ENCODE assay signal across 27 cellular contexts in the genomic region with DNA sequence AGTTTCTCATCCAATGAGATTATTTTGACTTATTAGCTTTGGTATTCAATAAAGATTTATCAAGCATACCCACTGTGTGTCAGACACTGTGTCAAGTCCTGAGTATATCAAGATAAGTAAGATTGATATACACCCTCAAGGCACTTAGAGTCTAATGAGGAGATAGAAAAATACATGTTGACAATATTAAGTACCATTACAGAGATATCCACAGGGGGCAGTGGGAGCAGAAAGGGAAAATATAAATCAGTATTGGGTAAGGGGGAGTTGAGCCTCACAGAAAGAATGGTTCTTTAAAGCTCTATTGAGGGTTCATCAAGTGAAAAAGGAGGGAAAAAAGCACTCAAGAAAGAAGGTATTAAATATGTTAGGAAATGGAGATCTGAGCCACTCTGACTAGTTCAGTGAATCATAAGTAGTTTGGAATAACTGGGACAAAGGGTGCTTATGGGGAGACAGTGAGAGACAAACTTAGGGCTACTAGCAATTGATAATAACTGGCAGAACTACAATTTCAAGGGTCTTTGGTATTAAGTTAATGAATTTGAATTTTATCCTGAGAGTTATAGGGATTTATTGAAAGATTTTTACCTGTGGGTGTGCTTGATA. TPM values are rescaled to one million over a fixed set of nuclear protein-coding genes. Genes with fewer than 3 reads are reported as not detected.
A peak's percentile ranks its signal among the peaks of the same experiment; 100 is the strongest.
DNase-seq lines count a peak whose midpoint lies in the region; ATAC-seq and TF ChIP-seq lines count a peak whose summit lies in the region.
"Had no signal": no experiment of that assay in that cellular context is flagged by ENCODE, and none has a peak within 500 bp of the region (broad histone marks: within the 10 kb centered on the region; RNA-seq: fewer than 3 reads in every experiment).

No MANE protein-coding gene starts in this region.

- RAD21 ChIA-PET in HCT116 (lab: Charles Lee; ENCODE audit: low non-redundant PET in 1 of 2, low total read pairs in 2 of 2, uncharacterized antibody in 2 of 2, unreplicated experiment in 2 of 2), result no interaction called here

- H3K27ac ChIP-seq in HCT116 (ENCODE audit: low read depth, low read length) (no peak overlapping the region), upper lobe of left lung (no peak overlapping the region), hepatocyte (no peak overlapping the region)
- H3K27ac ChIP-seq: adrenal gland, BLaER1, brain microvascular endothelial cell, coronary artery, prostate gland, SK-N-MC, skin epidermis, transverse colon had no signal

- TF ChIP-seq CTCF in HCT116 (IDR thresholded peaks at IDR 0.05 in 2 of 3, conservative IDR thresholded peaks at IDR 0.05 in 1 of 3; ENCODE audit: borderline replicate concordance in 1 of 3, insufficient read depth in 1 of 3, low read depth in 2 of 3, low read length in 2 of 3) (peak in 2 of 3 experiments; percentile 9 to 29; a peak in 1 of 6 replicates), cardiac fibroblast (IDR thresholded peaks at IDR 0.05; ENCODE audit: low read depth, low read length) (peak; percentile 28), retinal pigment epithelial cell (conservative IDR thresholded peaks at IDR 0.05; ENCODE audit: low read depth, low read length) (peak; percentile 13), upper lobe of left lung (IDR thresholded peaks at IDR 0.05) (no peak), hepatocyte (IDR thresholded peaks at IDR 0.05; ENCODE audit: poor library complexity) (no peak)

- POLR2A ChIA-PET in HCT116 (lab: Charles Lee), result no interaction called here

- TF ChIP-seq EP300 in upper lobe of left lung (IDR thresholded peaks at IDR 0.05), result no peak

- TF ChIP-seq POLR2A in HCT116 (IDR thresholded peaks at IDR 0.05; ENCODE audit: borderline replicate concordance, extremely low read depth, insufficient read depth, insufficient read length), result no peak
- no peak for TF ChIP-seq POLR2A in upper lobe of left lung (IDR thresholded peaks at IDR 0.05)

- H3K27me3 ChIP-seq in HCT116 (ENCODE audit: insufficient read depth, low read length) (peaks cover 36% of the 10 kb centered on the region), upper lobe of left lung (no peaks in the 10 kb centered on the region), hepatocyte (no peaks in the 10 kb centered on the region)
- H3K27me3 ChIP-seq: adrenal gland, BLaER1, brain microvascular endothelial cell, transverse colon had no signal

- CTCF ChIA-PET in HCT116 (lab: Charles Lee), result no interaction called here

- H3K79me2 ChIP-seq in HCT116 (ENCODE audit: insufficient read depth, low read length), result no peaks in the 10 kb centered on the region
- no peaks in the 10 kb centered on the region for H3K79me2 ChIP-seq in hepatocyte

- H4K20me1 ChIP-seq in HCT116 (ENCODE audit: insufficient read depth) (no peaks in the 10 kb centered on the region), hepatocyte (ENCODE audit: insufficient read depth, poor library complexity, severe bottlenecking) (no peaks in the 10 kb centered on the region)
- H4K20me1 ChIP-seq: BLaER1 had no signal

- peak; percentile 23 for DNase-seq in NCI-H82 (lab: John Stamatoyannopoulos, UW)
- DNase-seq in NCI-H82 treated with DMSO at 0.1 percent for 48 hours (lab: John Stamatoyannopoulos, UW; ENCODE audit: unreplicated experiment), result no peak
- no peak for DNase-seq in HCT116 (ENCODE audit: low read depth, low spot score)
- DNase-seq in cardiac fibroblast (ENCODE audit: low read depth in 2 of 2), result peak in 1 of 2 donors; percentile 47
- DNase-seq in retinal pigment epithelial cell (ENCODE audit: low read depth), result no peak
- no peak for DNase-seq in upper lobe of left lung
- no peak for DNase-seq in hepatocyte (ENCODE audit: low spot score)
- DNase-seq: activated CD4-positive, alpha-beta T cell treated with anti-CD3 and anti-CD28 coated beads for 36 hours; activated naive CD4-positive, alpha-beta T cell; activated T-cell treated with anti-CD3 and anti-CD28 coated beads, Interleukin-2, amount 50 U/mL, for 48 hours; adrenal gland; brain microvascular endothelial cell; Caco-2; endodermal cell; KG1; NCI-H1436; NCI-H2171 treated with DMSO at 0.1 percent for 48 hours; NCI-H526; RPMI8226; T-helper 2 cell; transverse colon had no signal

- ATAC-seq in HCT116, result no peak
- no peak for ATAC-seq in upper lobe of left lung (ENCODE audit: low FRiP score in 2 of 2)
- ATAC-seq in HG02642 (IDR thresholded peaks at IDR 0.05; ENCODE audit: poor library complexity, unreplicated experiment), result no peak
- ATAC-seq: activated CD4-positive, alpha-beta T cell treated with anti-CD3 and anti-CD28 coated beads for 36 hours had no signal

- intact Hi-C loops in HCT116 (cut with micrococcal nuclease), result no loop called here

- H3K4me3 ChIP-seq in HCT116 (replicated peaks in 1 of 2; ENCODE audit: low read depth in 1 of 2, low read length in 2 of 2) (no peak overlapping the region), cardiac fibroblast (replicated peaks in 1 of 2; ENCODE audit: low read depth in 2 of 2, low read length in 2 of 2) (no peak overlapping the region), retinal pigment epithelial cell (ENCODE audit: low read length) (no peak overlapping the region), upper lobe of left lung (no peak overlapping the region), hepatocyte (no peak overlapping the region)
- H3K4me3 ChIP-seq: adrenal gland, BLaER1, coronary artery, prostate gland, SK-N-MC, skin epidermis, transverse colon had no signal

- H3K4me1 ChIP-seq in HCT116 (ENCODE audit: control insufficient read depth in 1 of 2, insufficient read depth in 2 of 2, low read length in 2 of 2), result no peaks in the 10 kb centered on the region
- H3K4me1 ChIP-seq in upper lobe of left lung, result no peaks in the 10 kb centered on the region
- no peaks in the 10 kb centered on the region for H3K4me1 ChIP-seq in hepatocyte (ENCODE audit: insufficient read depth)
- H3K4me1 ChIP-seq: adrenal gland, Caco-2, prostate gland, transverse colon had no signal

- H3K9me2 ChIP-seq in HCT116 (ENCODE audit: insufficient read depth) (no peaks in the 10 kb centered on the region), hepatocyte (replicated peaks; ENCODE audit: insufficient read depth) (no peaks in the 10 kb centered on the region)

- H3K9me3 ChIP-seq in HCT116 (ENCODE audit: control insufficient read depth in 1 of 2, insufficient read depth in 1 of 2, low read depth in 1 of 2, low read length in 2 of 2), result no peaks in the 10 kb centered on the region
- H3K9me3 ChIP-seq in upper lobe of left lung, result no peaks in the 10 kb centered on the region
- H3K9me3 ChIP-seq in hepatocyte (ENCODE audit: low read depth), result no peaks in the 10 kb centered on the region
- H3K9me3 ChIP-seq: adrenal gland, BLaER1, Caco-2, prostate gland, transverse colon had no signal

- no peak for TF ChIP-seq RAD21 in HCT116 (IDR thresholded peaks at IDR 0.05; ENCODE audit: low read depth)

- BruUV-seq in HCT116 (replicated peaks; lab: Mats Ljungman, UMichigan), result no TSS peak

- H3K4me2 ChIP-seq in HCT116 (ENCODE audit: low read length) (no peak overlapping the region), hepatocyte (no peak overlapping the region)
- H3K4me2 ChIP-seq: BLaER1 had no signal

- H3K36me3 ChIP-seq in HCT116 (ENCODE audit: control insufficient read depth in 1 of 2, insufficient read depth in 2 of 2, low read length in 2 of 2), result no peaks in the 10 kb centered on the region
- H3K36me3 ChIP-seq in upper lobe of left lung, result no peaks in the 10 kb centered on the region
- H3K36me3 ChIP-seq in hepatocyte (replicated peaks; ENCODE audit: insufficient read depth, low read depth), result no peaks in the 10 kb centered on the region
- H3K36me3 ChIP-seq: adrenal gland, BLaER1, brain microvascular endothelial cell, prostate gland, transverse colon had no signal

- H3K9ac ChIP-seq in HCT116 (ENCODE audit: low read length), result no peak overlapping the region
- H3K9ac ChIP-seq: BLaER1 had no signal

- H2AFZ ChIP-seq in HCT116 (ENCODE audit: low read depth, low read length, poor library complexity, severe bottlenecking), result no peak overlapping the region
- no peak overlapping the region for H2AFZ ChIP-seq in hepatocyte

TF ChIP-seq in HCT116, 20 proteins besides CTCF, POLR2A, EP300 and RAD21 (continues in another document):
- TF ChIP-seq, protein P1, sequence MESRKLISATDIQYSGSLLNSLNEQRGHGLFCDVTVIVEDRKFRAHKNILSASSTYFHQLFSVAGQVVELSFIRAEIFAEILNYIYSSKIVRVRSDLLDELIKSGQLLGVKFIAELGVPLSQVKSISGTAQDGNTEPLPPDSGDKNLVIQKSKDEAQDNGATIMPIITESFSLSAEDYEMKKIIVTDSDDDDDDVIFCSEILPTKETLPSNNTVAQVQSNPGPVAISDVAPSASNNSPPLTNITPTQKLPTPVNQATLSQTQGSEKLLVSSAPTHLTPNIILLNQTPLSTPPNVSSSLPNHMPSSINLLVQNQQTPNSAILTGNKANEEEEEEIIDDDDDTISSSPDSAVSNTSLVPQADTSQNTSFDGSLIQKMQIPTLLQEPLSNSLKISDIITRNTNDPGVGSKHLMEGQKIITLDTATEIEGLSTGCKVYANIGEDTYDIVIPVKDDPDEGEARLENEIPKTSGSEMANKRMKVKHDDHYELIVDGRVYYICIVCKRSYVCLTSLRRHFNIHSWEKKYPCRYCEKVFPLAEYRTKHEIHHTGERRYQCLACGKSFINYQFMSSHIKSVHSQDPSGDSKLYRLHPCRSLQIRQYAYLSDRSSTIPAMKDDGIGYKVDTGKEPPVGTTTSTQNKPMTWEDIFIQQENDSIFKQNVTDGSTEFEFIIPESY (IDR thresholded peaks at IDR 0.05; ENCODE audit: extremely low read depth, insufficient replicate concordance, low read length), result no peak
- no peak for TF ChIP-seq CEBPB (IDR thresholded peaks at IDR 0.05; ENCODE audit: low read depth)
- TF ChIP-seq ZNF274 (IDR thresholded peaks at IDR 0.05; ENCODE audit: low read depth, low read length), result no peak
- no peak for TF ChIP-seq ZFX (IDR thresholded peaks at IDR 0.05)
- TF ChIP-seq, protein P2, sequence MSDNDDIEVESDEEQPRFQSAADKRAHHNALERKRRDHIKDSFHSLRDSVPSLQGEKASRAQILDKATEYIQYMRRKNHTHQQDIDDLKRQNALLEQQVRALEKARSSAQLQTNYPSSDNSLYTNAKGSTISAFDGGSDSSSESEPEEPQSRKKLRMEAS (IDR thresholded peaks at IDR 0.05), result no peak
- no peak for TF ChIP-seq CBX3 (IDR thresholded peaks at IDR 0.05; ENCODE audit: low read depth)
- no peak for TF ChIP-seq SRF (IDR thresholded peaks at IDR 0.05; ENCODE audit: low read depth)
- no peak for TF ChIP-seq EGR1 (IDR thresholded peaks at IDR 0.05; ENCODE audit: low read depth)
- no peak for TF ChIP-seq YY1 (IDR thresholded peaks at IDR 0.05; ENCODE audit: extremely low read depth, insufficient replicate concordance, low read depth, low read length)
- TF ChIP-seq EZH2 (IDR thresholded peaks at IDR 0.05), result no peak
- TF ChIP-seq SIN3A (IDR thresholded peaks at IDR 0.05; ENCODE audit: low read depth), result no peak
- TF ChIP-seq TCF7L2 (IDR thresholded peaks at IDR 0.05; ENCODE audit: borderline replicate concordance, extremely low read depth, insufficient read depth, insufficient read length), result no peak
- TF ChIP-seq SP1 (IDR thresholded peaks at IDR 0.05; ENCODE audit: low read depth), result no peak

RNA-seq across cellular contexts. Expression of a gene that starts 45.5 kb away (rescaled TPM):
- total RNA-seq in HCT116 (2021; ENCODE audit: unreplicated experiment), result 0.07 TPM
- polyA plus RNA-seq in HCT116 (2012), result not detected in 2 replicates
- total RNA-seq in upper lobe of left lung, result 10 to 100 TPM; 21.8 to 58.6 (median 25.3) TPM
- 8.9 and 11.7 TPM in 2 replicates for total RNA-seq in hepatocyte
- 1.2 and 2.2 TPM in 2 replicates for polyA plus RNA-seq in hepatocyte

Comparison
In these comparisons a context has a peak if more than half of its experiments do, and no peak if none do; other contexts are left out.
1. CTCF ChIP-seq: peak in HCT116 (2 of 3), cardiac fibroblast (single experiment) and retinal pigment epithelial cell (single experiment); none in upper lobe of left lung (0 of 6) and hepatocyte (single experiment).